1 cellular context compared by ENCODE assay signal in the genomic region with DNA sequence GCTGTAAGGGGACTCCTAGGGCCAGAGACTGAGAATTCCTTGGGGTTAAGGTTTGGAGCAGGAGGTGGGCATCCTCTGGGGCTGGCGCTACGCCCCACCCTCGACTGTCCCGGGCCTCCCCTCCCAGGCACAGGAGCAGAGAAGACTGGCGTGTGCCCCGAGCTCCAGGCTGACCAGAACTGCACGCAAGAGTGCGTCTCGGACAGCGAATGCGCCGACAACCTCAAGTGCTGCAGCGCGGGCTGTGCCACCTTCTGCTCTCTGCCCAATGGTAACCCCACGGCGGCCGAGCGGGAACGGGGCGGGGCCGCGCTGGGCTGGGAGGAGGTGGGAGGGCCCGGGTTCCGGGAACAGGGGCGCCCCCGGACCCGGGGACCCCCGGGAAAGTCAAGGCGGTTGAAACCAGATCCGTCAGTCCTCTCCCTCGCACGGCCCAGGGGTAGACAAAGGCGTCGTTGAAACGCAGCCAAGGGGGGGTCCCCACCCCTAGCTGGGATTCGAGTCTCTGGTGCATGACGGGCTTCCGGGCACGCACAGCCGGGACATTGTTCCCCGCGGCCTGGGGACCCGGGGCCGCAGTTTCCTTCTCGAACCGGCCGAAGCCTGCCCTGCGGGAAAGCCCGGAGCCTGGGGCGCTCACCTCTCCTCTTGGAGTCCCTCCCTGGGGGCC.
TF ChIP-seq lines count a peak whose summit lies in the region.

No MANE protein-coding gene starts in this region.

TF ChIP-seq in IMR-90, 13 proteins besides CTCF, POLR2A, EP300 and RAD21:
- TF ChIP-seq MAZ (IDR thresholded peaks at IDR 0.05; ENCODE audit: borderline replicate concordance, low read depth, low read length), result no peak
- no peak for TF ChIP-seq CHD1 (IDR thresholded peaks at IDR 0.05; ENCODE audit: low read depth, low read length)
- TF ChIP-seq CEBPB (IDR thresholded peaks at IDR 0.05; ENCODE audit: low read depth, low read length), result no peak
- no peak for TF ChIP-seq SMC3 (IDR thresholded peaks at IDR 0.05; ENCODE audit: low read depth, low read length)
- no peak for TF ChIP-seq USF2 (IDR thresholded peaks at IDR 0.05; ENCODE audit: low read depth, low read length)
- no peak for TF ChIP-seq MAFK (IDR thresholded peaks at IDR 0.05; ENCODE audit: low read depth, low read length)
- TF ChIP-seq BHLHE40 (IDR thresholded peaks at IDR 0.05; ENCODE audit: low read depth, low read length), result no peak
- no peak for TF ChIP-seq RFX5 (IDR thresholded peaks at IDR 0.05; ENCODE audit: low read depth, low read length)
- no peak for TF ChIP-seq FOS (IDR thresholded peaks at IDR 0.05; ENCODE audit: low read depth, low read length)
- no peak for TF ChIP-seq ELK1 (IDR thresholded peaks at IDR 0.05; ENCODE audit: borderline replicate concordance, low read depth, low read length)
- no peak for TF ChIP-seq RCOR1 (IDR thresholded peaks at IDR 0.05; ENCODE audit: insufficient replicate concordance, low read length)
- TF ChIP-seq NFE2L2 (IDR thresholded peaks at IDR 0.05; ENCODE audit: low read depth, low read length), result no peak
- no peak for TF ChIP-seq MXI1 (IDR thresholded peaks at IDR 0.05; ENCODE audit: borderline replicate concordance, low read depth, low read length)
